Comparison of ENCODE assay signal across 15 cellular contexts in genomic region chr2:42336361-42336965, GRCh38.
"Had no signal": no experiment of that assay in that cellular context is flagged by ENCODE, and none has a peak within 500 bp of the region (broad histone marks: within the 10 kb centered on the region; RNA-seq: fewer than 3 reads in every experiment).

No MANE protein-coding gene starts in this region.

- H3K4me3 Mint-ChIP-seq: WTC11 had no signal

- DNase-seq: activated CD4-positive, alpha-beta T cell treated with anti-CD3 and anti-CD28 coated beads, Interleukin-2, amount 50 U/mL, for 1 hour; activated CD8-positive, alpha-beta memory T cell treated with anti-CD3 and anti-CD28 coated beads for 24 hours; activated naive CD4-positive, alpha-beta T cell treated with anti-CD3 and anti-CD28 coated beads, Interleukin-2, amount 50 U/mL, for 16 hours; amniotic stem cell; body of pancreas; caudate nucleus; colonic mucosa; esophagus squamous epithelium; hypothalamus; naive B cell; stimulated activated CD4-positive, alpha-beta T cell treated with anti-CD3 and anti-CD28 coated beads, Interleukin-2, amount 100 ng/mL, for 48 hours; stimulated activated naive CD4-positive, alpha-beta T cell treated with Interleukin-2 at 50 U/mL for 16 hours; substantia nigra; uterus had no signal

- H3K9me3 Mint-ChIP-seq: WTC11 had no signal

- H3K27ac Mint-ChIP-seq: WTC11 had no signal

- H3K27me3 Mint-ChIP-seq: naive B cell had no signal

- ATAC-seq: body of pancreas, WTC11 had no signal
